15 cellular contexts compared by ENCODE assay signal in genomic region chr3:50654196-50654595, GRCh38. TPM values are rescaled to one million over a fixed set of nuclear protein-coding genes. Genes with fewer than 3 reads are reported as not detected.
A peak's percentile ranks its signal among the peaks of the same experiment; 100 is the strongest.
DNase-seq lines count a peak whose midpoint lies in the region; ATAC-seq and TF ChIP-seq lines count a peak whose summit lies in the region.
"Had no signal": no experiment of that assay in that cellular context is flagged by ENCODE, and none has a peak within 500 bp of the region (broad histone marks: within the 10 kb centered on the region; RNA-seq: fewer than 3 reads in every experiment).

No MANE protein-coding gene starts in this region.

- H3K9ac ChIP-seq in neuronal stem cell (ENCODE audit: low read depth, low read length, poor library complexity): peak overlapping the region; percentile 1

- H3K4me3 Mint-ChIP-seq in activated T-cell treated with anti-CD3 and anti-CD28 coated beads, Interleukin-2, amount 50 U/mL, for 24 hours: no peak overlapping the region
- no peak overlapping the region for H3K4me3 Mint-ChIP-seq in CD4-positive, alpha-beta T cell

- H3K4me3 ChIP-seq in WERI-Rb-1 (ENCODE audit: low read depth, low read length): no peak overlapping the region
- no peak overlapping the region for H3K4me3 ChIP-seq in neuronal stem cell (ENCODE audit: low read length in 2 of 2)
- H3K4me3 ChIP-seq: A549, K562 had no signal

- H3K27me3 ChIP-seq in CD4-positive, alpha-beta T cell (ENCODE audit: control insufficient read depth, insufficient read depth, low read length): no peaks in the 10 kb centered on the region
- no peaks in the 10 kb centered on the region for H3K27me3 ChIP-seq in WERI-Rb-1 (ENCODE audit: insufficient read depth, low read depth, severe bottlenecking)
- no peaks in the 10 kb centered on the region for H3K27me3 ChIP-seq in neuronal stem cell (ENCODE audit: control insufficient read depth in 3 of 3, insufficient read depth in 3 of 3, low read depth in 1 of 3, low read length in 3 of 3)

- no peak overlapping the region for H3K14ac ChIP-seq in neuronal stem cell (ENCODE audit: low read length)

- no peak overlapping the region for H2BK12ac ChIP-seq in neuronal stem cell (ENCODE audit: low read length)

- no peak overlapping the region for H3K23ac ChIP-seq in neuronal stem cell (ENCODE audit: low read depth, low read length, poor library complexity)

- no peaks in the 10 kb centered on the region for H3K9me3 Mint-ChIP-seq in activated T-cell treated with anti-CD3 and anti-CD28 coated beads, Interleukin-2, amount 50 U/mL, for 24 hours
- no peaks in the 10 kb centered on the region for H3K9me3 Mint-ChIP-seq in CD4-positive, alpha-beta T cell

- intact Hi-C loops in CD4-positive, alpha-beta T cell (cut with DNase I, micrococcal nuclease): no loop called here

- H3K4me2 ChIP-seq in neuronal stem cell (ENCODE audit: insufficient read depth, low read length, poor library complexity, severe bottlenecking): no peak overlapping the region
- H3K4me2 ChIP-seq: A549 had no signal

- TF ChIP-seq CTCF in CD4-positive, alpha-beta T cell (IDR thresholded peaks at IDR 0.05): no peak
- TF ChIP-seq CTCF in WERI-Rb-1 (IDR thresholded peaks at IDR 0.05; ENCODE audit: low read depth, low read length): no peak

- H3K27ac Mint-ChIP-seq in activated T-cell treated with anti-CD3 and anti-CD28 coated beads, Interleukin-2, amount 50 U/mL, for 24 hours: peak overlapping the region; percentile 90
- peak overlapping the region; percentile 42 for H3K27ac Mint-ChIP-seq in CD4-positive, alpha-beta T cell

- H3K36me3 Mint-ChIP-seq in activated T-cell treated with anti-CD3 and anti-CD28 coated beads, Interleukin-2, amount 50 U/mL, for 24 hours (ENCODE audit: low read depth): peaks cover 13% of the 10 kb centered on the region
- H3K36me3 Mint-ChIP-seq in CD4-positive, alpha-beta T cell (ENCODE audit: low read depth): no peaks in the 10 kb centered on the region

- CTCF ChIA-PET in CD4-positive, alpha-beta T cell (lab: Charles Lee): interaction anchor here (4.1 kb wide), 1 partner anchor 39 kb away, joined by 60 read pairs; the partner anchor contains the start of gene MAPKAPK3

- no peak overlapping the region for H4K91ac ChIP-seq in neuronal stem cell (ENCODE audit: low read depth, low read length, poor library complexity)

- POLR2A ChIA-PET in CD4-positive, alpha-beta T cell (lab: Charles Lee): interaction anchor here (4.5 kb wide), 1 partner anchor 38 kb away, joined by 43 read pairs; the partner anchor contains the start of gene MAPKAPK3

- no peak overlapping the region for H3K27ac ChIP-seq in CD4-positive, alpha-beta T cell (ENCODE audit: low read depth, low read length)
- peak overlapping the region; percentile 86 for H3K27ac ChIP-seq in WERI-Rb-1
- H3K27ac ChIP-seq in neuronal stem cell (replicated peaks; ENCODE audit: low read length): no peak overlapping the region
- H3K27ac ChIP-seq: A549 had no signal

- H3K4me1 ChIP-seq in neuronal stem cell (ENCODE audit: control insufficient read depth in 2 of 2, insufficient read depth in 1 of 2, low read depth in 1 of 2, low read length in 2 of 2): peaks cover 10 to 14% of the 10 kb centered on the region in 2 donors
- H3K4me1 ChIP-seq: A549 had no signal

- no peak overlapping the region for H2AFZ ChIP-seq in neuronal stem cell (ENCODE audit: low read length)

- ATAC-seq in CD4-positive, alpha-beta T cell (ENCODE audit: poor library complexity): no peak
- ATAC-seq: A549, K562 had no signal

- no peak overlapping the region for H3K4ac ChIP-seq in neuronal stem cell (ENCODE audit: low read length)

- H3K79me1 ChIP-seq in neuronal stem cell (ENCODE audit: low read depth, low read length): no peaks in the 10 kb centered on the region

- no peak overlapping the region for H2AK5ac ChIP-seq in neuronal stem cell (ENCODE audit: low read depth, low read length)

- H3K9me3 ChIP-seq in CD4-positive, alpha-beta T cell (ENCODE audit: control insufficient read depth, low read length): no peaks in the 10 kb centered on the region
- H3K9me3 ChIP-seq in WERI-Rb-1 (ENCODE audit: severe bottlenecking) (no peaks in the 10 kb centered on the region), neuronal stem cell (replicated peaks in 1 of 2; ENCODE audit: control insufficient read depth in 2 of 2, insufficient read depth in 1 of 2, low read depth in 1 of 2, low read length in 2 of 2) (no peaks in the 10 kb centered on the region)
- H3K9me3 ChIP-seq: A549 had no signal

- no peak overlapping the region for H2BK15ac ChIP-seq in neuronal stem cell (ENCODE audit: low read length)

- peak overlapping the region; percentile 9 for H3K18ac ChIP-seq in neuronal stem cell (ENCODE audit: low read length)

- no peaks in the 10 kb centered on the region for H3K27me3 Mint-ChIP-seq in activated T-cell treated with anti-CD3 and anti-CD28 coated beads, Interleukin-2, amount 50 U/mL, for 24 hours
- H3K27me3 Mint-ChIP-seq in CD4-positive, alpha-beta T cell: no peaks in the 10 kb centered on the region

- H3K4me1 Mint-ChIP-seq in activated T-cell treated with anti-CD3 and anti-CD28 coated beads, Interleukin-2, amount 50 U/mL, for 24 hours (ENCODE audit: low read depth): peaks cover 22% of the 10 kb centered on the region
- H3K4me1 Mint-ChIP-seq in CD4-positive, alpha-beta T cell (ENCODE audit: low read depth): peaks cover 7% of the 10 kb centered on the region

- H3K36me3 ChIP-seq in WERI-Rb-1: no peaks in the 10 kb centered on the region
- no peaks in the 10 kb centered on the region for H3K36me3 ChIP-seq in neuronal stem cell (replicated peaks in 1 of 2; ENCODE audit: control insufficient read depth in 2 of 2, insufficient read depth in 2 of 2, low read length in 2 of 2)

- no peak overlapping the region for H2BK5ac ChIP-seq in neuronal stem cell (ENCODE audit: low read length)

- no peak for DNase-seq in activated T-cell treated with anti-CD3 and anti-CD28 coated beads, Interleukin-2, amount 50 U/mL, for 24 hours
- DNase-seq in activated T-cell treated with anti-CD3 and anti-CD28 coated beads for 4 hours (no peak), WERI-Rb-1 (no peak), neuronal stem cell (ENCODE audit: low spot score) (no peak), epidermal melanocyte (ENCODE audit: insufficient read length, low spot score) (no peak), midbrain (lab: John Stamatoyannopoulos, UW) (no peak), SIG-M5 (lab: John Stamatoyannopoulos, UW) (no peak)
- no peak for DNase-seq in CD4-positive, alpha-beta T cell
- DNase-seq: NCI-H1105, NCI-H2107, NCI-H226, OCI-M1, SHP77 had no signal

- no peak overlapping the region for H4K8ac ChIP-seq in neuronal stem cell (ENCODE audit: low read depth, low read length)

- WGBS in neuronal stem cell (ENCODE audit: extremely low coverage in 2 of 2, insufficient read length in 2 of 2, insufficient replicate concordance in 1 of 2), 2 donors: no CpG with 5 or more reads among the region's 1 CpG

- H2BK120ac ChIP-seq in neuronal stem cell (ENCODE audit: low read depth, low read length): no peak overlapping the region

RNA-seq across cellular contexts. Expression of gene DOCK3, which starts 20.5 kb away (rescaled TPM):
- 1 to 10 TPM in 1 of 2 experiments, under 1 TPM in 1; 0.93 to 1.1 TPM for total RNA-seq in CD4-positive, alpha-beta T cell
- 5.7 TPM for polyA plus RNA-seq in neuronal stem cell (2013, experiment 1 of 2)
- 6.0 TPM for polyA plus RNA-seq in neuronal stem cell (2013, experiment 2 of 2)

RNA-seq across cellular contexts. Expression of gene MAPKAPK3, which starts 37.2 kb away (rescaled TPM):
- total RNA-seq in CD4-positive, alpha-beta T cell: 10 to 100 TPM; 16.4 to 16.6 TPM
- polyA plus RNA-seq in neuronal stem cell (2013, experiment 1 of 2): 90.3 TPM
- 89.0 TPM for polyA plus RNA-seq in neuronal stem cell (2013, experiment 2 of 2)

RNA-seq across cellular contexts. Expression of gene CISH, which starts 42.6 kb away (rescaled TPM):
- total RNA-seq in CD4-positive, alpha-beta T cell: 1 to 10 TPM; 3.5 to 3.7 TPM
- 2.1 TPM for polyA plus RNA-seq in neuronal stem cell (2013, experiment 1 of 2)
- 2.1 TPM for polyA plus RNA-seq in neuronal stem cell (2013, experiment 2 of 2)
